In the genomic region with DNA sequence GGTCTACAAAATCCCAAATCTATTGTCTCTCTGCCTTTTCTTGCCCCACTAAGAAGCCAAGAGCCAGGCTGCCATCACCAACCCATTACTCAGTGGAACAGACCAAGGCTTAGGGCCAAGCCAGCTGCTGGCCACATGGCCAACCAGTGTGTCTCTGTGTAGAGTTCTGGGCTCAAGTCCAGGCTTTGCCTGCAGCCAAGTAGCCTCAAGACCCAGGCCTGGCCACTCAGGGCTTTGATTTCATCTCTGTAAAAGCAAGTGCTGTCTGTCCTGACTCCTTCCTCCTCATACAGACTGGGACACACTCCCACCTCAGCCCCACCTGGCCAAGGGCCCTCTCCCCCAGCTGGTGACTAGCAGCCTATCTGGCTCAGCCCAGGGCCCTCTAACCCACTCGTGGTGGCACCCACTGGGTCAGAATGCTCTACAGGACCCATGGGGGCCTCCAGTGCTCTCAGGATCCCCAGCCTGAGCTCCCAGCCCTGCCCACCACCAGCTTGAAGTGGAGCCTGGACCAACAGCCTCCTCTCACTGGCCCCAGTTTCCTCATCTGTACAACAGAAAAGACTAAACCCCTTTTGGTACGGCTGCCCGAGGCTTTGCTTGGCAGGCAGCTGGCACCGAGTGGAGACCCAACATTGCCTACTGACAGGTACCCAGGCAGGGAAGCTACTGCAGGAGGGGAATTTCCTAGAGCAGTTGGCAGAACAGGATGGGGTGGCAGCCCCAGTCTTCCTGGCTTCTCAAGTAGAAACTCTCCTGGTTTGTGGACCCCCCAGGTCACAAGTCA, we compare ENCODE assay signal across 8 cellular contexts. TPM values are rescaled to one million over a fixed set of nuclear protein-coding genes. Genes with fewer than 3 reads are reported as not detected.
DNase-seq lines count a peak whose midpoint lies in the region; ATAC-seq and TF ChIP-seq lines count a peak whose summit lies in the region.

No MANE protein-coding gene starts in this region.

- H3K9me3 ChIP-seq in OCI-LY7 (ENCODE audit: low read length), result no peaks in the 10 kb centered on the region

- CTCF ChIA-PET in OCI-LY7 (lab: Charles Lee; ENCODE audit: unreplicated experiment), result interaction anchor here (1.3 kb wide), 1 partner anchor 13 kb away, joined by 4 read pairs; no protein-coding TSS in a partner anchor

- no TSS peak for BruUV-seq in OCI-LY7 (replicated peaks; lab: Mats Ljungman, UMichigan)

- H3K4me3 ChIP-seq in OCI-LY7 (ENCODE audit: low read depth, low read length, poor library complexity, severe bottlenecking), result peak overlapping the region; percentile 77

- peak overlapping the region; percentile 96 for H3K27ac ChIP-seq in C4-2B
- peak overlapping the region; percentile 61 for H3K27ac ChIP-seq in OCI-LY7 (ENCODE audit: low read depth, low read length, poor library complexity, severe bottlenecking)
- peak overlapping the region; percentile 97 for H3K27ac ChIP-seq in epithelial cell of prostate

- H3K36me3 Mint-ChIP-seq in neural crest cell (ENCODE audit: low read depth), result peaks cover 9% of the 10 kb centered on the region

- H3K9me2 ChIP-seq in OCI-LY7 (ENCODE audit: insufficient read depth, low read length), result no peaks in the 10 kb centered on the region

- peaks cover 8% of the 10 kb centered on the region for H3K27me3 Mint-ChIP-seq in neural crest cell (ENCODE audit: low read depth)

- intact Hi-C loops in OCI-LY7 (cut with micrococcal nuclease; ENCODE audit: unreplicated experiment), result loop anchor here (5.0 kb wide), 1 partner anchor 215 kb away; a partner anchor contains a TSS

- H3K4me2 ChIP-seq in OCI-LY7 (ENCODE audit: low read length), result peak overlapping the region; percentile 91

- peaks cover 69% of the 10 kb centered on the region for H3K4me1 Mint-ChIP-seq in neural crest cell

- no peaks in the 10 kb centered on the region for H3K9me3 Mint-ChIP-seq in neural crest cell

- H3K79me2 ChIP-seq in OCI-LY7 (ENCODE audit: insufficient read depth, low read depth, low read length), result peaks cover 49% of the 10 kb centered on the region

- peak overlapping the region; percentile 50 for H3K27ac Mint-ChIP-seq in neural crest cell (ENCODE audit: unreplicated experiment)

- DNase-seq in OCI-LY7 (ENCODE audit: low spot score) (no peak), epithelial cell of prostate (ENCODE audit: low read depth, low spot score) (no peak), neural crest cell (ENCODE audit: low read depth, low spot score) (no peak), SK-N-DZ (ENCODE audit: low spot score) (no peak), GM19238 (ENCODE audit: insufficient read length, low spot score) (no peak)
- no peak for DNase-seq in stimulated activated CD4-positive, alpha-beta T cell treated with anti-CD3 and anti-CD28 coated beads, Interleukin-2, amount 100 ng/mL, for 24 hours

- H4K20me1 ChIP-seq in OCI-LY7 (ENCODE audit: insufficient read depth, low read length), result peaks cover 21% of the 10 kb centered on the region; the same call in 1 of the 2 replicates

- H3K4me1 ChIP-seq in OCI-LY7 (ENCODE audit: insufficient read depth, low read length, poor library complexity, severe bottlenecking), result peaks cover 75% of the 10 kb centered on the region

- ATAC-seq in HG02798 (IDR thresholded peaks at IDR 0.05; ENCODE audit: poor library complexity, unreplicated experiment), result no peak

- peaks cover 64% of the 10 kb centered on the region for H3K36me3 ChIP-seq in OCI-LY7 (ENCODE audit: insufficient read depth, low read length)

- no peak for TF ChIP-seq CTCF in C4-2B (conservative IDR thresholded peaks at IDR 0.05)
- no peak for TF ChIP-seq CTCF in OCI-LY7 (conservative IDR thresholded peaks at IDR 0.05; ENCODE audit: low read length)
- TF ChIP-seq CTCF in neural crest cell (conservative IDR thresholded peaks at IDR 0.05), result no peak

- H3K4me3 Mint-ChIP-seq in neural crest cell, result peak overlapping the region; percentile 78

- H2AFZ ChIP-seq in OCI-LY7 (ENCODE audit: low read length), result no peak overlapping the region

- POLR2A ChIA-PET in OCI-LY7 (lab: Charles Lee), result interaction anchor here (1.6 to 1.7 kb wide), 2 partner anchors 11 to 13 kb away, joined by 5 to 10 read pairs; a partner anchor contains a TSS

RNA-seq across cellular contexts. Expression of a gene that starts 14.4 kb away (rescaled TPM):
- total RNA-seq in OCI-LY7 (2014; rRNA removed; shearing (Covaris generic)), result 48.4 and 70.4 TPM in 2 replicates
- 187 and 213 TPM in 2 replicates for total RNA-seq in OCI-LY7 (2022)
- total RNA-seq in neural crest cell, result 128 and 132 TPM in 2 replicates
- polyA plus RNA-seq in SK-N-DZ (2014; cell fraction: cytosol; rRNA removed), result 57.6 and 67.5 TPM in 2 replicates
- 182 and 191 TPM in 2 replicates for polyA plus RNA-seq in SK-N-DZ (2014; cell fraction: nucleus; rRNA removed)
